ENCODE assay signal across 9 cellular contexts in the genomic region with DNA sequence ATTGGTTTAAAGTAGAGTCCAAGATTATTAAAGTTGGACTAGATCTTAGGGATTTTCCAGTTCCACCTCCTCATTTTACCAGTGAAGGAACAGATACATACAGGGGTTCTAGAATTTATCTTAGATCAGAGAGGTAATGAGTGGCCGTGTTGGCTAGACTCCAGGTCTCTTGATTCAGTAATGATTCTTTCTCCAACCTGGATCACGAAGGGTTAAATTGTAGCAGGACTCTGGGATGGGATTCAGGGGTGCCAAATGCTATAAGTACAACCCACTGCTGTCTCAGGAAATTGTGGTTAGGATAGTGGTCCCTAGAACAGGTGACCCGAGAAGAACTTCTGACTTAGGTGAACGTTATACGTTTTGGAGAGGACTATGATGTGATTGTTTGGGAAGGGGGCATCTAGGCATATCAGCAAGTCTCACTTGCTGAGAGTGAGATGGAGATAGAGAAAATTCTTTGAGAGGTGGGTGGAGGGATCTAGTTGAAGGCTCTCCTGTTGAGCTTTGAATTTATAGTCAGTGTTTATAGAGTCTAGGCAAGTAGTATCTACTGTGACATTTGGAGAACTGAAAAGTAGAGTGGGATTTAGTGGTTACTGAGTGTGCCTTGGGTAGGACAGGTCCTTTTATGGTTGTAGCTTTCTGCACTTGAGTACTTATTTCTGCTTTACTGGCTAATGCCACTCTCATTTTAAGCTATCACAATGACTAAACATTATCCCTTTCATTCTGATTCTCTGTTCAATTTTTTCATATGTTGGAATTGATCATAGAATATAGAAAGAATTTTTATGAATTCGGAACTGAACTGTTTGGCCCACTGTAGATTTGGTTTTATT. TPM values are rescaled to one million over a fixed set of nuclear protein-coding genes. Genes with fewer than 3 reads are reported as not detected.
DNase-seq lines count a peak whose midpoint lies in the region; ATAC-seq, FAIRE-seq and TF ChIP-seq lines count a peak whose summit lies in the region.
"Had no signal": no experiment of that assay in that cellular context is flagged by ENCODE, and none has a peak within 500 bp of the region (broad histone marks: within the 10 kb centered on the region; RNA-seq: fewer than 3 reads in every experiment).

No MANE protein-coding gene starts in this region.

- peak overlapping the region; percentile 23 for H3K4me2 ChIP-seq in BLaER1

- intact Hi-C loops in Panc1 (cut with micrococcal nuclease; ENCODE audit: unreplicated experiment), result loop anchor here (5.0 kb wide), 1 partner anchor 59 kb away; a partner anchor contains a TSS

- ATAC-seq in GM18873 (IDR thresholded peaks at IDR 0.05; ENCODE audit: low FRiP score, unreplicated experiment) (peak; percentile 91), HG02840 (IDR thresholded peaks at IDR 0.05; ENCODE audit: low FRiP score, unreplicated experiment) (peak; percentile 78), Panc1 (peak; percentile 53; the same call in 1 of the 2 replicates)

- BruUV-seq in Panc1 (replicated peaks; lab: Mats Ljungman, UMichigan), result no TSS peak

- no peak for FAIRE-seq in HTR-8/SVneo (lab: Jason Lieb, UNC)

- TF ChIP-seq CTCF in Panc1 (IDR thresholded peaks at IDR 0.05), result no peak

- DNase-seq in Panc1 (ENCODE audit: low read depth, low spot score) (no peak), HuH-7 (ENCODE audit: low spot score) (no peak), NCI-H1436 treated with DMSO at 0.1 percent for 48 hours (lab: John Stamatoyannopoulos, UW) (no peak), amygdala (lab: John Stamatoyannopoulos, UW) (no peak), HTR-8/SVneo (ENCODE audit: insufficient read length, low spot score) (no peak)

- H3K9me3 ChIP-seq in BLaER1 (no peaks in the 10 kb centered on the region), Panc1 (ENCODE audit: control insufficient read depth, insufficient read depth, low read depth, low read length) (no peaks in the 10 kb centered on the region)

- POLR2A ChIA-PET in Panc1 (lab: Charles Lee), result no interaction called here

- in situ Hi-C loops in Panc1 (cut with HindIII; ENCODE audit: low pct_unique_long_range_greater_than_20kb, low sequenced_read_pairs), result no loop called here

- no peaks in the 10 kb centered on the region for H3K27me3 ChIP-seq in BLaER1
- no peaks in the 10 kb centered on the region for H3K27me3 ChIP-seq in Panc1 (ENCODE audit: control insufficient read depth, insufficient read depth, low read length)

- H3K9ac ChIP-seq in BLaER1, result no peak overlapping the region

- no peak overlapping the region for H3K27ac ChIP-seq in BLaER1
- H3K27ac ChIP-seq in Panc1 (ENCODE audit: low read length), result no peak overlapping the region
- H3K27ac ChIP-seq: VCaP had no signal

- H4K20me1 ChIP-seq in BLaER1, result peaks cover 22% of the 10 kb centered on the region

- H3K36me3 ChIP-seq in BLaER1 (no peaks in the 10 kb centered on the region), Panc1 (ENCODE audit: control insufficient read depth, insufficient read depth, low read length) (no peaks in the 10 kb centered on the region)

- H3K4me1 ChIP-seq in BLaER1, result peaks cover 33% of the 10 kb centered on the region
- peaks cover 19% of the 10 kb centered on the region for H3K4me1 ChIP-seq in Panc1 (ENCODE audit: control insufficient read depth, insufficient read depth, low read length)

- CTCF ChIA-PET in Panc1 (lab: Charles Lee), result interaction anchor here (0.6 to 0.7 kb wide), 5 partner anchors 10 to 420 kb away, joined by 3 to 11 read pairs (median 4); no protein-coding TSS in a partner anchor

- H3K4me3 ChIP-seq in BLaER1 (no peak overlapping the region), Panc1 (ENCODE audit: low read depth in 2 of 2, low read length in 2 of 2) (no peak overlapping the region)

RNA-seq across cellular contexts. Expression of a gene that starts 58.3 kb away (rescaled TPM):
- total RNA-seq in Panc1 (2021; ENCODE audit: unreplicated experiment), result 19.6 TPM
- polyA plus RNA-seq in Panc1 (2012; ENCODE audit: insufficient read length), result 14.3 TPM
